In genomic region chr1:66282343-66282852, GRCh38 we compare ENCODE assay signal across 8 cellular contexts.
DNase-seq lines count a peak whose midpoint lies in the region; ATAC-seq and TF ChIP-seq lines count a peak whose summit lies in the region.

No MANE protein-coding gene starts in this region.

- no peak overlapping the region for H3K4me3 ChIP-seq in AG04449 (ENCODE audit: low read depth, low read length)
- H3K4me3 ChIP-seq in foreskin fibroblast (ENCODE audit: low read depth in 1 of 2, low read length in 2 of 2): no peak overlapping the region

- no peaks in the 10 kb centered on the region for H3K9me3 Mint-ChIP-seq in activated CD8-positive, alpha-beta memory T cell treated with anti-CD3 and anti-CD28 coated beads, Interleukin-2, amount 10 ng/mL, durations not matched to agents 7 days and 5 days (ENCODE audit: low read depth)

- no peak for TF ChIP-seq CTCF in AG04449 (IDR thresholded peaks at IDR 0.05; ENCODE audit: insufficient read depth, low read length, missing control alignments)
- TF ChIP-seq CTCF in foreskin fibroblast (IDR thresholded peaks at IDR 0.05; ENCODE audit: low read depth, low read length): no peak

- peaks cover 95% of the 10 kb centered on the region for H3K4me1 Mint-ChIP-seq in activated CD8-positive, alpha-beta memory T cell treated with anti-CD3 and anti-CD28 coated beads, Interleukin-2, amount 10 ng/mL, durations not matched to agents 7 days and 5 days

- H3K36me3 Mint-ChIP-seq in activated CD8-positive, alpha-beta memory T cell treated with anti-CD3 and anti-CD28 coated beads, Interleukin-2, amount 10 ng/mL, durations not matched to agents 7 days and 5 days: peaks cover 15% of the 10 kb centered on the region

- CTCF ChIA-PET in AG04449 (lab: Yijun Ruan, JAX): interaction anchor here (1.0 to 1.7 kb wide), 5 partner anchors 9 to 164 kb away, joined by 3 to 5 read pairs (median 4); no protein-coding TSS in a partner anchor
- CTCF ChIA-PET in activated CD8-positive, alpha-beta memory T cell treated with anti-CD3 and anti-CD28 coated beads, Interleukin-2, amount 10 ng/mL, durations not matched to agents 7 days and 5 days (lab: Charles Lee): interaction anchor here (0.7 to 4.4 kb wide), 18 partner anchors 10 to 163 kb away, joined by 3 to 41 read pairs (median 4); no protein-coding TSS in a partner anchor

- H3K4me3 Mint-ChIP-seq in activated CD8-positive, alpha-beta memory T cell treated with anti-CD3 and anti-CD28 coated beads, Interleukin-2, amount 10 ng/mL, durations not matched to agents 7 days and 5 days: no peak overlapping the region

- POLR2A ChIA-PET in AG04449 (lab: Yijun Ruan, JAX): no interaction called here

- peak; percentile 77 for ATAC-seq in GM19328 (IDR thresholded peaks at IDR 0.05; ENCODE audit: unreplicated experiment)
- ATAC-seq in HG03354 (IDR thresholded peaks at IDR 0.05; ENCODE audit: poor library complexity, severe bottlenecking, unreplicated experiment): peak; percentile 86
- peak; percentile 89 for ATAC-seq in activated CD8-positive, alpha-beta memory T cell treated with anti-CD3 and anti-CD28 coated beads, Interleukin-2, amount 10 ng/mL, durations not matched to agents 7 days and 5 days

- H3K27ac Mint-ChIP-seq in activated CD8-positive, alpha-beta memory T cell treated with anti-CD3 and anti-CD28 coated beads, Interleukin-2, amount 10 ng/mL, durations not matched to agents 7 days and 5 days: peak overlapping the region; percentile 70

- H3K27me3 Mint-ChIP-seq in activated CD8-positive, alpha-beta memory T cell treated with anti-CD3 and anti-CD28 coated beads, Interleukin-2, amount 10 ng/mL, durations not matched to agents 7 days and 5 days: no peaks in the 10 kb centered on the region

- DNase-seq in AG04449 (ENCODE audit: low read depth, low spot score) (peak; percentile 82), foreskin fibroblast (peak; percentile 48 to 73), NCI-H2227 (lab: John Stamatoyannopoulos, UW; ENCODE audit: unreplicated experiment) (no peak), retina (no peak)
- peak; percentile 81 for DNase-seq in activated CD8-positive, alpha-beta memory T cell treated with anti-CD3 and anti-CD28 coated beads, Interleukin-2, amount 10 ng/mL, durations not matched to agents 7 days and 5 days
- peak; percentile 50 to 72 (median 56) for DNase-seq in stimulated activated CD4-positive, alpha-beta T cell treated with anti-CD3 and anti-CD28 coated beads, TNF-alpha, amount 100 ng/mL, for 48 hours (ENCODE audit: low read depth in 3 of 3)

Comparison
In these comparisons a context has a peak if more than half of its experiments do, and no peak if none do; other contexts are left out.
1. DNase-seq: peak in AG04449 (single experiment), activated CD8-positive, alpha-beta memory T cell treated with anti-CD3 and anti-CD28 coated beads, Interleukin-2, amount 10 ng/mL, durations not matched to agents 7 days and 5 days (single experiment), foreskin fibroblast (2 of 2) and stimulated activated CD4-positive, alpha-beta T cell treated with anti-CD3 and anti-CD28 coated beads, TNF-alpha, amount 100 ng/mL, for 48 hours (3 of 3); none in NCI-H2227 (single experiment) and retina (single experiment).
2. Peak in every context shown above with its lines, with median percentiles within 50 percentile points of each other: ATAC-seq.